In genomic region chr14:85532570-85532969, GRCh38 we compare ENCODE assay signal across 10 cellular contexts. TPM values are rescaled to one million over a fixed set of nuclear protein-coding genes. Genes with fewer than 3 reads are reported as not detected.
A peak's percentile ranks its signal among the peaks of the same experiment; 100 is the strongest.
DNase-seq lines count a peak whose midpoint lies in the region; ATAC-seq and TF ChIP-seq lines count a peak whose summit lies in the region.
"Had no signal": no experiment of that assay in that cellular context is flagged by ENCODE, and none has a peak within 500 bp of the region (broad histone marks: within the 10 kb centered on the region; RNA-seq: fewer than 3 reads in every experiment).

No MANE protein-coding gene starts in this region.

- intact Hi-C loops in cardiac septum (cut with DNase I): loop anchor here (10.0 kb wide), 1 partner anchor 338 kb away; no protein-coding TSS in a partner anchor
- intact Hi-C loops in CD4-positive, alpha-beta T cell (cut with DNase I, micrococcal nuclease): no loop called here

- H3K4me3 Mint-ChIP-seq in neural progenitor cell: peak overlapping the region; percentile 96
- no peak overlapping the region for H3K4me3 Mint-ChIP-seq in CD4-positive, alpha-beta T cell

- peak overlapping the region; percentile 77 for H3K27ac ChIP-seq in right atrium auricular region
- peak overlapping the region; percentile 94 for H3K27ac ChIP-seq in epithelial cell of prostate
- H3K27ac ChIP-seq in neural progenitor cell: no peak overlapping the region
- H3K27ac ChIP-seq in CD4-positive, alpha-beta T cell (ENCODE audit: low read depth, low read length): no peak overlapping the region

- H3K9me3 ChIP-seq in right atrium auricular region: no peaks in the 10 kb centered on the region
- H3K9me3 ChIP-seq in neural progenitor cell (ENCODE audit: low read depth): no peaks in the 10 kb centered on the region
- no peaks in the 10 kb centered on the region for H3K9me3 ChIP-seq in CD4-positive, alpha-beta T cell (ENCODE audit: control insufficient read depth, low read length)

- peaks cover 8% of the 10 kb centered on the region for H3F3A ChIP-seq in neural progenitor cell (ENCODE audit: low read depth)

- peaks cover 20% of the 10 kb centered on the region for H3K79me2 ChIP-seq in neural progenitor cell (ENCODE audit: low read depth)

- no peak overlapping the region for H2AFZ ChIP-seq in neural progenitor cell (replicated peaks)

- H3K36me3 ChIP-seq in right atrium auricular region (no peaks in the 10 kb centered on the region), neural progenitor cell (no peaks in the 10 kb centered on the region)

- TF ChIP-seq CTCF in right atrium auricular region (IDR thresholded peaks at IDR 0.05): no peak
- no peak for TF ChIP-seq CTCF in neural progenitor cell (IDR thresholded peaks at IDR 0.05)
- no peak for TF ChIP-seq CTCF in CD4-positive, alpha-beta T cell (IDR thresholded peaks at IDR 0.05)

- POLR2A ChIA-PET in CD4-positive, alpha-beta T cell (lab: Charles Lee): no interaction called here

- H3K4me2 ChIP-seq in neural progenitor cell: peak overlapping the region; percentile 88

- peaks cover 62% of the 10 kb centered on the region for H3K4me1 Mint-ChIP-seq in neural progenitor cell
- peaks cover 6% of the 10 kb centered on the region for H3K4me1 Mint-ChIP-seq in CD4-positive, alpha-beta T cell (ENCODE audit: low read depth)

- peaks cover 39% of the 10 kb centered on the region for H3K27me3 Mint-ChIP-seq in neural progenitor cell (ENCODE audit: insufficient read depth, low read depth)
- H3K27me3 Mint-ChIP-seq in CD4-positive, alpha-beta T cell: peaks cover 78% of the 10 kb centered on the region

- peaks cover 0 to 42% of the 10 kb centered on the region in 2 donors for H3K4me1 ChIP-seq in right atrium auricular region
- peaks cover 38% of the 10 kb centered on the region for H3K4me1 ChIP-seq in neural progenitor cell

- no peak for DNase-seq in right atrium auricular region (ENCODE audit: low spot score)
- no peak for DNase-seq in cardiac septum (ENCODE audit: low spot score)
- no peak for DNase-seq in epithelial cell of prostate (ENCODE audit: low read depth, low spot score)
- DNase-seq in neural progenitor cell (ENCODE audit: low spot score): no peak
- no peak for DNase-seq in CD4-positive, alpha-beta T cell
- no peak for DNase-seq in activated T-cell treated with anti-CD3 and anti-CD28 coated beads, Interleukin-2, amount 50 U/mL, for 48 hours
- no peak for DNase-seq in inferior parietal cortex (ENCODE audit: extremely low spot score)
- DNase-seq in globus pallidus (ENCODE audit: low spot score): no peak
- DNase-seq: activated T-cell treated with anti-CD3 and anti-CD28 coated beads for 4 hours; CD4-positive, alpha-beta memory T cell had no signal

- H3K4me3 ChIP-seq in right atrium auricular region: peak overlapping the region; percentile 61 to 63
- H3K4me3 ChIP-seq in neural progenitor cell: peak overlapping the region; percentile 74

- no peak overlapping the region for H3K27ac Mint-ChIP-seq in neural progenitor cell
- no peak overlapping the region for H3K27ac Mint-ChIP-seq in CD4-positive, alpha-beta T cell
- H3K27ac Mint-ChIP-seq: CD4-positive, alpha-beta memory T cell had no signal

- no peak for ATAC-seq in CD4-positive, alpha-beta T cell (ENCODE audit: poor library complexity)

- H3K9me3 Mint-ChIP-seq in neural progenitor cell: no peaks in the 10 kb centered on the region
- H3K9me3 Mint-ChIP-seq in CD4-positive, alpha-beta T cell: peaks cover 2% of the 10 kb centered on the region

- CTCF ChIA-PET in CD4-positive, alpha-beta T cell (lab: Charles Lee): no interaction called here

- no peaks in the 10 kb centered on the region for H3K36me3 Mint-ChIP-seq in neural progenitor cell
- no peaks in the 10 kb centered on the region for H3K36me3 Mint-ChIP-seq in CD4-positive, alpha-beta T cell (ENCODE audit: low read depth)
- H3K36me3 Mint-ChIP-seq: CD4-positive, alpha-beta memory T cell had no signal

- H3K27me3 ChIP-seq in right atrium auricular region (no peaks in the 10 kb centered on the region), neural progenitor cell (peaks cover 65% of the 10 kb centered on the region)
- H3K27me3 ChIP-seq in CD4-positive, alpha-beta T cell (ENCODE audit: control insufficient read depth, insufficient read depth, low read length): peaks cover 56% of the 10 kb centered on the region

- no peak overlapping the region for H3K9ac ChIP-seq in neural progenitor cell

- H4K20me1 ChIP-seq in neural progenitor cell (ENCODE audit: low read depth): peaks cover 9% of the 10 kb centered on the region

RNA-seq across cellular contexts. Expression of gene FLRT2, which starts 2.6 kb away (rescaled TPM):
- total RNA-seq in right atrium auricular region (10 to 100 TPM; 10.3 to 11.9 TPM), cardiac septum (6.3 TPM), neural progenitor cell (ENCODE audit: low replicate concordance) (8.5 and 8.7 TPM in 2 replicates)
- total RNA-seq in CD4-positive, alpha-beta T cell: not detected

Comparison
In these comparisons a context has a peak if more than half of its experiments do, and no peak if none do; other contexts are left out.
1. H3K27ac ChIP-seq: peak in right atrium auricular region (2 of 2) and epithelial cell of prostate (single experiment); none in neural progenitor cell (single experiment) and CD4-positive, alpha-beta T cell (single experiment).